In genomic region chr20:4766631-4767030, GRCh38 we compare ENCODE assay signal across 1 cellular context.
TF ChIP-seq lines count a peak whose summit lies in the region.

No MANE protein-coding gene starts in this region.

TF ChIP-seq in GM12878, 131 proteins besides CTCF, POLR2A, EP300 and RAD21:
- TF ChIP-seq CBFB (IDR thresholded peaks at IDR 0.05; ENCODE audit: low read depth) (no peak), SUZ12 (IDR thresholded peaks at IDR 0.05; ENCODE audit: unreplicated experiment) (no peak), RBBP5 (conservative IDR thresholded peaks at IDR 0.05) (no peak), PBX3 (IDR thresholded peaks at IDR 0.05; ENCODE audit: insufficient replicate concordance, low read depth, low read length) (no peak), ETV6 (conservative IDR thresholded peaks at IDR 0.05 in 1 of 2, IDR thresholded peaks at IDR 0.05 in 1 of 2; ENCODE audit: borderline replicate concordance in 1 of 2, low read depth in 1 of 2) (0 out of 4 replicates have a peak, but pooled peaks of 1 of the 2 experiments have one; percentile 12), SREBF2 (IDR thresholded peaks at IDR 0.05; ENCODE audit: low read length) (no peak), POU2F2 (IDR thresholded peaks at IDR 0.05; ENCODE audit: borderline replicate concordance, low read depth, low read length) (no peak), EED (IDR thresholded peaks at IDR 0.05; ENCODE audit: low read depth) (peak; percentile 22; the same call in 1 of the 2 replicates), ZSCAN29 (IDR thresholded peaks at IDR 0.05) (no peak), POLR2AphosphoS5 (IDR thresholded peaks at IDR 0.05; ENCODE audit: low read length) (no peak), SP1 (IDR thresholded peaks at IDR 0.05; ENCODE audit: low read depth, low read length) (no peak), EZH2 (IDR thresholded peaks at IDR 0.05; ENCODE audit: borderline replicate concordance, control insufficient read depth, low read depth, low read length) (no peak), RUNX3 (IDR thresholded peaks at IDR 0.05; ENCODE audit: low read length) (peak; percentile 57), EGR1 (IDR thresholded peaks at IDR 0.05; ENCODE audit: borderline replicate concordance in 1 of 2, low read depth in 2 of 2, low read length in 2 of 2) (no peak), HDAC6 (IDR thresholded peaks at IDR 0.05; ENCODE audit: unreplicated experiment) (no peak), IKZF1 (conservative IDR thresholded peaks at IDR 0.05) (peak; percentile 56; the same call in 1 of the 2 replicates), SPI1 (IDR thresholded peaks at IDR 0.05; ENCODE audit: borderline replicate concordance, insufficient read depth, low read depth, low read length) (peak; percentile 50; the same call in 1 of the 2 replicates), IKZF2 (IDR thresholded peaks at IDR 0.05) (peak; percentile 45 to 49; a peak in 2 of 4 replicates), SRF (IDR thresholded peaks at IDR 0.05; ENCODE audit: low read depth in 2 of 2, low read length in 2 of 2) (no peak), FOS (IDR thresholded peaks at IDR 0.05; ENCODE audit: borderline replicate concordance, extremely low read depth, insufficient read length) (no peak)
- TF ChIP-seq, protein P1, sequence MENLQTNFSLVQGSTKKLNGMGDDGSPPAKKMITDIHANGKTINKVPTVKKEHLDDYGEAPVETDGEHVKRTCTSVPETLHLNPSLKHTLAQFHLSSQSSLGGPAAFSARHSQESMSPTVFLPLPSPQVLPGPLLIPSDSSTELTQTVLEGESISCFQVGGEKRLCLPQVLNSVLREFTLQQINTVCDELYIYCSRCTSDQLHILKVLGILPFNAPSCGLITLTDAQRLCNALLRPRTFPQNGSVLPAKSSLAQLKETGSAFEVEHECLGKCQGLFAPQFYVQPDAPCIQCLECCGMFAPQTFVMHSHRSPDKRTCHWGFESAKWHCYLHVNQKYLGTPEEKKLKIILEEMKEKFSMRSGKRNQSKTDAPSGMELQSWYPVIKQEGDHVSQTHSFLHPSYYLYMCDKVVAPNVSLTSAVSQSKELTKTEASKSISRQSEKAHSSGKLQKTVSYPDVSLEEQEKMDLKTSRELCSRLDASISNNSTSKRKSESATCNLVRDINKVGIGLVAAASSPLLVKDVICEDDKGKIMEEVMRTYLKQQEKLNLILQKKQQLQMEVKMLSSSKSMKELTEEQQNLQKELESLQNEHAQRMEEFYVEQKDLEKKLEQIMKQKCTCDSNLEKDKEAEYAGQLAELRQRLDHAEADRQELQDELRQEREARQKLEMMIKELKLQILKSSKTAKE (IDR thresholded peaks at IDR 0.05; ENCODE audit: low read depth, poor library complexity, severe bottlenecking) = no peak
- TF ChIP-seq, protein P2, sequence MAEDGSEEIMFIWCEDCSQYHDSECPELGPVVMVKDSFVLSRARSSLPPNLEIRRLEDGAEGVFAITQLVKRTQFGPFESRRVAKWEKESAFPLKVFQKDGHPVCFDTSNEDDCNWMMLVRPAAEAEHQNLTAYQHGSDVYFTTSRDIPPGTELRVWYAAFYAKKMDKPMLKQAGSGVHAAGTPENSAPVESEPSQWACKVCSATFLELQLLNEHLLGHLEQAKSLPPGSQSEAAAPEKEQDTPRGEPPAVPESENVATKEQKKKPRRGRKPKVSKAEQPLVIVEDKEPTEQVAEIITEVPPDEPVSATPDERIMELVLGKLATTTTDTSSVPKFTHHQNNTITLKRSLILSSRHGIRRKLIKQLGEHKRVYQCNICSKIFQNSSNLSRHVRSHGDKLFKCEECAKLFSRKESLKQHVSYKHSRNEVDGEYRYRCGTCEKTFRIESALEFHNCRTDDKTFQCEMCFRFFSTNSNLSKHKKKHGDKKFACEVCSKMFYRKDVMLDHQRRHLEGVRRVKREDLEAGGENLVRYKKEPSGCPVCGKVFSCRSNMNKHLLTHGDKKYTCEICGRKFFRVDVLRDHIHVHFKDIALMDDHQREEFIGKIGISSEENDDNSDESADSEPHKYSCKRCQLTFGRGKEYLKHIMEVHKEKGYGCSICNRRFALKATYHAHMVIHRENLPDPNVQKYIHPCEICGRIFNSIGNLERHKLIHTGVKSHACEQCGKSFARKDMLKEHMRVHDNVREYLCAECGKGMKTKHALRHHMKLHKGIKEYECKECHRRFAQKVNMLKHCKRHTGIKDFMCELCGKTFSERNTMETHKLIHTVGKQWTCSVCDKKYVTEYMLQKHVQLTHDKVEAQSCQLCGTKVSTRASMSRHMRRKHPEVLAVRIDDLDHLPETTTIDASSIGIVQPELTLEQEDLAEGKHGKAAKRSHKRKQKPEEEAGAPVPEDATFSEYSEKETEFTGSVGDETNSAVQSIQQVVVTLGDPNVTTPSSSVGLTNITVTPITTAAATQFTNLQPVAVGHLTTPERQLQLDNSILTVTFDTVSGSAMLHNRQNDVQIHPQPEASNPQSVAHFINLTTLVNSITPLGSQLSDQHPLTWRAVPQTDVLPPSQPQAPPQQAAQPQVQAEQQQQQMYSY (CRISPR knock-in tag; IDR thresholded peaks at IDR 0.05) = no peak
- TF ChIP-seq, protein P3, sequence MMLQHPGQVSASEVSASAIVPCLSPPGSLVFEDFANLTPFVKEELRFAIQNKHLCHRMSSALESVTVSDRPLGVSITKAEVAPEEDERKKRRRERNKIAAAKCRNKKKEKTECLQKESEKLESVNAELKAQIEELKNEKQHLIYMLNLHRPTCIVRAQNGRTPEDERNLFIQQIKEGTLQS (IDR thresholded peaks at IDR 0.05; ENCODE audit: borderline replicate concordance, extremely low read depth, low read depth, low read length) = no peak
